ENCODE assay signal across 29 cellular contexts in the genomic region with DNA sequence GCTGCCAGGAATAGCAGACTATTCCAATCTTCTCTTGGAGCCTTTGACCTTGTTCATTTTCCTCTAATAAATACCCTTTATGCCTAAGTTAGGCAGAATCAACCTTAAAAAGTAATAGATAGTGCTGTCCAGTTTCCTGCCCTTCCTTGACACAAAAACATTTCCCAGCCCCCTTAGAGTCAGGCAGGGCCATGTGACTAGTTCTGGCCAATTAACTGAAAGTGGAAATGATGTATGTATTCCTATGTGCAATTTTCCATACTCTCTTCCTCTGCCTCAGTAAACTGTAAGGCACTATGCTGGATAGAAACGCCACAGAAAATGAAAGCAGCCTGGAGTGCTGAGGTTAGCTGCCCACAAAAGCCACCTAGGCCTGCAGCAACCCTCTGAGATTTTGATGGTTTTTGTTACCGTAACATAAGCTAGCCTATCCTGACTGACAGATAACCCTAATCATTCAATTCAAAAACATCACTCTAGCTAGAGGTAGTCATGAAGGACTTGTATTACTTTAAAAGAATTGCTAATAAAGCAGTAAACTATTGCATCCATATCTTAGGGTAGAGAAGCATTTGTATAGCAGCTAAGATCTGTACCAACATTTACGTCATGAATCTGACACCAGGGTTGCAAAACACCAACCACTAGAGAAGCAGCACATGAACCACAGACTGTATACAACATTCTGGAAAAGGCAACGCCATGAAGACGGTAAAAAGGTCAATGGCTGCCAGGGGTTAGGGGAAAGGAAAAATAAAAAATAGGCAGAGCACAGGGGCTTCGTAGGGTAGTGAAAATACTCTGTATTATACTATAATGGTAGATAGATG.
A peak's percentile ranks its signal among the peaks of the same experiment; 100 is the strongest.
DNase-seq lines count a peak whose midpoint lies in the region; ATAC-seq and TF ChIP-seq lines count a peak whose summit lies in the region.
"Had no signal": no experiment of that assay in that cellular context is flagged by ENCODE, and none has a peak within 500 bp of the region (broad histone marks: within the 10 kb centered on the region; RNA-seq: fewer than 3 reads in every experiment).

No MANE protein-coding gene starts in this region.

- TF ChIP-seq CTCF in choroid plexus epithelial cell (conservative IDR thresholded peaks at IDR 0.05; ENCODE audit: low read depth, low read length): no peak

- no peaks in the 10 kb centered on the region for H3K9me3 Mint-ChIP-seq in activated T-cell treated with anti-CD3 and anti-CD28 coated beads, Interleukin-2, amount 50 U/mL, for 24 hours
- no peaks in the 10 kb centered on the region for H3K9me3 Mint-ChIP-seq in stimulated activated naive CD8-positive, alpha-beta T cell treated with anti-CD3 and anti-CD28 coated beads, Interleukin-15, amount 100 ng/mL, for 72 hours

- peaks cover 30% of the 10 kb centered on the region for H3K4me1 Mint-ChIP-seq in activated T-cell treated with anti-CD3 and anti-CD28 coated beads, Interleukin-2, amount 50 U/mL, for 24 hours (ENCODE audit: low read depth)
- H3K4me1 Mint-ChIP-seq in stimulated activated naive CD8-positive, alpha-beta T cell treated with anti-CD3 and anti-CD28 coated beads, Interleukin-15, amount 100 ng/mL, for 72 hours: peaks cover 28% of the 10 kb centered on the region

- no peak overlapping the region for H3K4me3 Mint-ChIP-seq in activated T-cell treated with anti-CD3 and anti-CD28 coated beads, Interleukin-2, amount 50 U/mL, for 24 hours
- H3K4me3 Mint-ChIP-seq in stimulated activated naive CD8-positive, alpha-beta T cell treated with anti-CD3 and anti-CD28 coated beads, Interleukin-15, amount 100 ng/mL, for 72 hours: no peak overlapping the region
- H3K4me3 Mint-ChIP-seq: memory B cell, naive B cell had no signal

- no peak for DNase-seq in activated T-cell treated with anti-CD3 and anti-CD28 coated beads, Interleukin-2, amount 50 U/mL, for 24 hours
- no peak for DNase-seq in activated T-cell treated with anti-CD3 and anti-CD28 coated beads for 4 hours
- peak; percentile 72 for DNase-seq in MV-4-11 (lab: John Stamatoyannopoulos, UW)
- peak; percentile 14 for DNase-seq in choroid plexus epithelial cell (ENCODE audit: low read depth)
- no peak for DNase-seq in stimulated activated naive CD8-positive, alpha-beta T cell treated with anti-CD3 and anti-CD28 coated beads, Interleukin-15, amount 100 ng/mL, for 72 hours
- no peak for DNase-seq in SW480 (ENCODE audit: low spot score)
- DNase-seq: activated CD4-positive, alpha-beta T cell treated with anti-CD3 and anti-CD28 coated beads for 1 hour; activated gamma-delta T cell; amniotic stem cell; BE2C; Caco-2; cortex of kidney; heart left ventricle; KBM-7; left colon; naive B cell; NCI-H1092; NCI-H2029; NCI-H345; NCI-H82; PC-9; SHP77 treated with DMSO at 0.1 percent for 48 hours; small intestine; stimulated activated CD4-positive, alpha-beta T cell treated with anti-CD3 and anti-CD28 coated beads, Interleukin-2, amount 100 ng/mL, for 48 hours; SW 1271; trophoblast cell had no signal

- H3K36me3 Mint-ChIP-seq in activated T-cell treated with anti-CD3 and anti-CD28 coated beads, Interleukin-2, amount 50 U/mL, for 24 hours (ENCODE audit: low read depth): peaks cover 15% of the 10 kb centered on the region

- H3K4me3 ChIP-seq in choroid plexus epithelial cell (ENCODE audit: low read depth, low read length): no peak overlapping the region
- H3K4me3 ChIP-seq: heart left ventricle, PC-9 had no signal

- no peaks in the 10 kb centered on the region for H3K27me3 Mint-ChIP-seq in activated T-cell treated with anti-CD3 and anti-CD28 coated beads, Interleukin-2, amount 50 U/mL, for 24 hours
- H3K27me3 Mint-ChIP-seq in stimulated activated naive CD8-positive, alpha-beta T cell treated with anti-CD3 and anti-CD28 coated beads, Interleukin-15, amount 100 ng/mL, for 72 hours: no peaks in the 10 kb centered on the region
- H3K27me3 Mint-ChIP-seq: memory B cell, naive B cell had no signal

- peak; percentile 64 for ATAC-seq in stimulated activated naive CD8-positive, alpha-beta T cell treated with anti-CD3 and anti-CD28 coated beads, Interleukin-15, amount 100 ng/mL, for 72 hours
- ATAC-seq in HG03025 (IDR thresholded peaks at IDR 0.05; ENCODE audit: low FRiP score, unreplicated experiment) (no peak), HG03432 (IDR thresholded peaks at IDR 0.05; ENCODE audit: unreplicated experiment) (no peak)
- ATAC-seq: heart left ventricle, left colon had no signal

- H3K27ac Mint-ChIP-seq in activated T-cell treated with anti-CD3 and anti-CD28 coated beads, Interleukin-2, amount 50 U/mL, for 24 hours: peak overlapping the region; percentile 5
- peak overlapping the region in 1 of 2 donors; percentile 28 for H3K27ac Mint-ChIP-seq in stimulated activated naive CD8-positive, alpha-beta T cell treated with anti-CD3 and anti-CD28 coated beads, Interleukin-15, amount 100 ng/mL, for 72 hours
- H3K27ac Mint-ChIP-seq: memory B cell had no signal

Comparison
In these comparisons a context has a peak if more than half of its experiments do, and no peak if none do; other contexts are left out.
1. DNase-seq: peak in MV-4-11 (single experiment) and choroid plexus epithelial cell (single experiment); none in activated T-cell treated with anti-CD3 and anti-CD28 coated beads, Interleukin-2, amount 50 U/mL, for 24 hours (single experiment), activated T-cell treated with anti-CD3 and anti-CD28 coated beads for 4 hours (single experiment), stimulated activated naive CD8-positive, alpha-beta T cell treated with anti-CD3 and anti-CD28 coated beads, Interleukin-15, amount 100 ng/mL, for 72 hours (0 of 2) and SW480 (single experiment).